In the genomic region with DNA sequence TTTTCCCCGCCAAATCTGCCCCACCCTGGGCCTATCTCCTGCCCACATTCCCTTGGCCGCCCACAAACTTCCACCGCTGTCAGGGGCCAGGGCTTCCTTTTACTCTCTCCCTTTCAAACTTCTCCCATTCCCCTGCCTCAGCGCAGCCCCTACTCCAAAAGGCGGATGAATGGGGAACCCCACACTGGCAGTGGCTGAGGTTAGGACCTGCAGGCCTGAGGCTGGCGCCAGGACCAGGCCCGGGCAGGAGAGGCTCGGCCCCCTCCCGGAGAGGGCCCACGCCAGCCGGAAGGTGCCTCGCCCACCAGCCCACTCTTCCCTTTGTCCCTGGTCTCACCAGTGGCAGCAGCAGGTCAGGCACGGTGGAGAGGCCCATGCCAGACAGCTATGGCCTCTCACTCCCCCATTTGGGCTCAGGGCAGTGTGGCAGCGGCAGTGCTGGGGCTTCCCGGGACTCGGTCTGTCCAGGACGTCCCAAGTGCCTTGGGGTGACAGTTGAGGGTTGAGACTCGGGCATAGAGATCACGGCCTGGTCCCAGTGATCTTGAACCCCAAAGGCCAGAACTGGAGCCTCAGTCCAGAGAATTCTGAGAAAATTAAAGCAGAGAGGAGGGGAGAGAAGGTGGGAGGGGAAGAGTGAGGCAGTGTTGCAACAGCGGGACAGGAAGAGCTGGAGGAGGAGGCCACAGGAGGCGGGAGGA, we compare ENCODE assay signal across 8 cellular contexts. TPM values are rescaled to one million over a fixed set of nuclear protein-coding genes. Genes with fewer than 3 reads are reported as not detected.
DNase-seq lines count a peak whose midpoint lies in the region; ATAC-seq and TF ChIP-seq lines count a peak whose summit lies in the region.

A gene (minus strand): TSS at position 638 of the 701 bp plus-strand sequence. CDS start 262 bp downstream, at position 376.

- peak within 1 kb of the TSS; percentile 88 for H3K4me2 ChIP-seq in DND-41 (ENCODE audit: insufficient read depth, low read length)

- H3K27me3 ChIP-seq in DND-41 (ENCODE audit: insufficient read depth, low read length, poor library complexity) (no peaks in the 10 kb centered on the region), endocrine pancreas (ENCODE audit: control insufficient read depth, insufficient read depth, low read length) (no peaks in the 10 kb centered on the region), lung (ENCODE audit: control insufficient read depth, insufficient read depth) (no peaks in the 10 kb centered on the region)

- peaks cover 6% of the 10 kb centered on the region; the same call in 1 of the 2 replicates for H4K20me1 ChIP-seq in DND-41 (ENCODE audit: insufficient read depth, low read length)

- H3K27ac ChIP-seq in DND-41 (ENCODE audit: low read length) (peak within 1 kb of the TSS; percentile 98), lung (ENCODE audit: low read depth in 1 of 2, low read length in 1 of 2) (peak within 1 kb of the TSS; percentile 97 to 99)

- in situ Hi-C loops in KBM-7 (cut with MboI; ENCODE audit: low pct_unique_long_range_greater_than_20kb, low sequenced_read_pairs) = no loop called here

- H3K4me1 ChIP-seq in DND-41 (ENCODE audit: insufficient read depth, low read length) (peaks cover 54% of the 10 kb centered on the region), endocrine pancreas (ENCODE audit: control insufficient read depth, insufficient read depth, low read length) (no peaks in the 10 kb centered on the region), lung (ENCODE audit: control insufficient read depth in 2 of 2, insufficient read depth in 2 of 2, low read length in 2 of 2) (peaks cover 20 to 30% of the 10 kb centered on the region in 2 donors)

- peaks cover 46% of the 10 kb centered on the region for H3K4me1 Mint-ChIP-seq in stimulated activated naive CD8-positive, alpha-beta T cell treated with anti-CD3 and anti-CD28 coated beads, Interleukin-15, amount 100 ng/mL, for 72 hours

- no peaks in the 10 kb centered on the region for H3K9me3 ChIP-seq in DND-41 (ENCODE audit: insufficient read depth, low read length, severe bottlenecking)
- no peaks in the 10 kb centered on the region for H3K9me3 ChIP-seq in endocrine pancreas (ENCODE audit: control insufficient read depth, low read length)
- H3K9me3 ChIP-seq in lung (ENCODE audit: control insufficient read depth in 2 of 2, insufficient read depth in 1 of 2, low read length in 1 of 2) = no peaks in the 10 kb centered on the region

- no peaks in the 10 kb centered on the region for H3K27me3 Mint-ChIP-seq in stimulated activated naive CD8-positive, alpha-beta T cell treated with anti-CD3 and anti-CD28 coated beads, Interleukin-15, amount 100 ng/mL, for 72 hours

- H3K4me3 Mint-ChIP-seq in stimulated activated naive CD8-positive, alpha-beta T cell treated with anti-CD3 and anti-CD28 coated beads, Interleukin-15, amount 100 ng/mL, for 72 hours = peak within 1 kb of the TSS in 1 of 2 donors; percentile 62

- H2AFZ ChIP-seq in DND-41 (ENCODE audit: low read depth, low read length) = peak within 1 kb of the TSS; percentile 87

- no peak within 1 kb of the TSS for H3K27ac Mint-ChIP-seq in stimulated activated naive CD8-positive, alpha-beta T cell treated with anti-CD3 and anti-CD28 coated beads, Interleukin-15, amount 100 ng/mL, for 72 hours

- H3K79me2 ChIP-seq in DND-41 (ENCODE audit: insufficient read depth, low read length) = peaks cover 58% of the 10 kb centered on the region

- H3K4me3 ChIP-seq in DND-41 (ENCODE audit: low read depth in 1 of 2, low read length in 2 of 2) (peak within 1 kb of the TSS; percentile 57 to 72), endocrine pancreas (ENCODE audit: control insufficient read depth, insufficient read depth, low read length) (peak within 1 kb of the TSS; percentile 79), lung (peak within 1 kb of the TSS; percentile 98)

- peaks cover 19% of the 10 kb centered on the region for H3K36me3 ChIP-seq in DND-41 (ENCODE audit: insufficient read depth, low read length)
- H3K36me3 ChIP-seq in endocrine pancreas (ENCODE audit: control insufficient read depth, insufficient read depth, low read length) = no peaks in the 10 kb centered on the region
- H3K36me3 ChIP-seq in lung (ENCODE audit: control insufficient read depth in 2 of 2, insufficient read depth in 2 of 2, low read length in 2 of 2) = no peaks in the 10 kb centered on the region

- DNase-seq in DND-41 (peak; percentile 79), KBM-7 (peak; percentile 90), lung (ENCODE audit: low spot score) (peak; percentile 78), OCI-M2 (lab: John Stamatoyannopoulos, UW; ENCODE audit: unreplicated experiment) (no peak)
- peak; percentile 43 for DNase-seq in activated CD4-positive, CD25-positive, alpha-beta regulatory T cell treated with anti-CD3 and anti-CD28 coated beads, Interleukin-2, amount 50 U/mL, for 72 hours
- peak; percentile 48 to 63 for DNase-seq in stimulated activated naive CD8-positive, alpha-beta T cell treated with anti-CD3 and anti-CD28 coated beads, Interleukin-15, amount 100 ng/mL, for 72 hours

- ATAC-seq in DND-41 (ENCODE audit: insufficient read depth, low read depth) = peak; percentile 66
- ATAC-seq in lung (ENCODE audit: insufficient read depth, low FRiP score) = peak; percentile 61
- ATAC-seq in stimulated activated naive CD8-positive, alpha-beta T cell treated with anti-CD3 and anti-CD28 coated beads, Interleukin-15, amount 100 ng/mL, for 72 hours = peak; percentile 55
- ATAC-seq in GM21737 (IDR thresholded peaks at IDR 0.05; ENCODE audit: unreplicated experiment) = no peak

- H3K9ac ChIP-seq in DND-41 (ENCODE audit: low read depth, low read length) = peak within 1 kb of the TSS; percentile 83
- peak within 1 kb of the TSS; percentile 92 for H3K9ac ChIP-seq in endocrine pancreas (ENCODE audit: control insufficient read depth, insufficient read depth, low read length)

- 0% methylated on average over 19 to 21 of the region's 21 CpGs for WGBS in lung, 2 donors

- no peaks in the 10 kb centered on the region for H3K9me3 Mint-ChIP-seq in stimulated activated naive CD8-positive, alpha-beta T cell treated with anti-CD3 and anti-CD28 coated beads, Interleukin-15, amount 100 ng/mL, for 72 hours

- TF ChIP-seq CTCF in DND-41 (IDR thresholded peaks at IDR 0.05; ENCODE audit: borderline replicate concordance, extremely low read depth, low read length, poor library complexity, severe bottlenecking) = no peak
- TF ChIP-seq CTCF in lung (IDR thresholded peaks at IDR 0.05; ENCODE audit: control extremely low read depth, extremely low read depth) = no peak

RNA-seq across cellular contexts. Expression of the gene that starts here (rescaled TPM):
- 100 to 1,000 TPM; 175 to 184 TPM for total RNA-seq in lung
- polyA plus RNA-seq in lung = 100 to 1,000 TPM in 1 of 2 donors, 10 to 100 TPM in 1; 81.6 to 182 TPM
